In the genomic region with DNA sequence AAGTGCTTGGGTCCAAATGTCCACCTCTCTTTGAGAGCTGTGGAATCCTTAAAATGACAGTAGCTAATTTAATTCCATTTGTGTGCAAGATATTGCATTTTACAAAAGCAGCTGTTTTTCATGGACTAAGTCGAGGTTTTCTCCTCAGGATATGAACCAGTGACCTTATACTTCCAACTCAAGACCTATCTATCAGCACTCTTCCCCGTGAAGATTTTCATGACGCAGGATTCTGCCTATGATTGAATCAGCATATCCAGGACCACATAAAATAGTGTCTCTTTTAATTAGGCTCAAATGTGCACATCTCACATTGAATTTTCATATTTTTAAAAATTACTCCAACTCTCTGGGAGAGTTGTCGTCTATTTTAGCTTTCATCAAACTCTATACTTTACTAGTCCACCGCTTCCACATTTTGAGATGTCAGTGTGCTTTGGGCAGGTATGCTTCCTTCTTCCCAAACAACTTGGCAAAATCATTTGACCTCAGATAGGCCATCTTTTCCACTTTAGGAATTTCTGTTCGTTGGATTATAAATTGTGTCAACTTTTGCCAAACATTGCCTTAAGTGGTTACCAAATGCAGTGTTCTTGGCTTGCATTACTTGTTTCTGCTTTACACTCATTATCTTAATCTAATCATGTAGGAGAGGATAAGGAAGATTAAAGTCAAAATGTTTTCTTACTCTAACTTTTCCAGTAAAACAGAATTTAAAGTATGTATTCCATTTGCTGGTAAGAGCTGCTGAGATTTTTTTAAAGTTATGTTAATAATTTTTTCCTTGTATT, we compare ENCODE assay signal across 19 cellular contexts. TPM values are rescaled to one million over a fixed set of nuclear protein-coding genes. Genes with fewer than 3 reads are reported as not detected.
"Had no signal": no experiment of that assay in that cellular context is flagged by ENCODE, and none has a peak within 500 bp of the region (broad histone marks: within the 10 kb centered on the region; RNA-seq: fewer than 3 reads in every experiment).

No MANE protein-coding gene starts in this region.

- H3K27me3 ChIP-seq: adrenal gland, brain microvascular endothelial cell, spleen, stomach, testis, upper lobe of right lung had no signal

- H3K9me3 ChIP-seq: adrenal gland, spleen, stomach, testis, upper lobe of right lung had no signal

- H3K36me3 ChIP-seq: adrenal gland, brain microvascular endothelial cell, spleen, stomach, upper lobe of right lung, WERI-Rb-1 had no signal

- H3K4me1 ChIP-seq: adrenal gland, testis, upper lobe of right lung had no signal

- DNase-seq: activated CD4-positive, alpha-beta memory T cell treated with anti-CD3 and anti-CD28 coated beads, Interleukin-2, amount 10 ng/mL, durations not matched to agents 7 days and 5 days; activated CD4-positive, alpha-beta T cell treated with anti-CD3 and anti-CD28 coated beads for 4 hours; activated effector memory CD4-positive, alpha-beta T cell treated with Interleukin-2 at 50 U/mL for 16 hours; activated T-cell treated with anti-CD3 and anti-CD28 coated beads, Interleukin-2, amount 50 U/mL, for 24 hours; adrenal gland; brain microvascular endothelial cell; effector CD8-positive, alpha-beta T cell; glutamatergic neuron; kidney glomerular epithelial cell; left ventricle myocardium superior; nucleus accumbens; spleen; stomach; T-helper 17 cell; testis; upper lobe of right lung; WERI-Rb-1 had no signal

- H3K4me3 ChIP-seq: adrenal gland, spleen, stomach, testis, upper lobe of right lung had no signal

- H3K27ac ChIP-seq: adrenal gland, brain microvascular endothelial cell, testis, upper lobe of right lung, WERI-Rb-1 had no signal

- ATAC-seq: left ventricle myocardium superior; natural killer cell treated with Interleukin-12 subunit alpha and Interleukin-12 subunit beta and Interleukin-15 and Interleukin-18, amount 100 ng/mL, for 72 hours; sciatic nerve; T-helper 17 cell; upper lobe of right lung had no signal

RNA-seq across cellular contexts. Expression of a gene that starts 39.4 kb away (rescaled TPM):
- total RNA-seq: T-helper 17 cell had no signal
